ENCODE assay signal across 32 cellular contexts in genomic region chr6:17998442-17998841, GRCh38. TPM values are rescaled to one million over a fixed set of nuclear protein-coding genes. Genes with fewer than 3 reads are reported as not detected.
A peak's percentile ranks its signal among the peaks of the same experiment; 100 is the strongest.
DNase-seq lines count a peak whose midpoint lies in the region; ATAC-seq and TF ChIP-seq lines count a peak whose summit lies in the region.
"Had no signal": no experiment of that assay in that cellular context is flagged by ENCODE, and none has a peak within 500 bp of the region (broad histone marks: within the 10 kb centered on the region; RNA-seq: fewer than 3 reads in every experiment).

No MANE protein-coding gene starts in this region.

- H3K4me1 ChIP-seq in left lung (peaks cover 0 to 4% of the 10 kb centered on the region in 2 donors), neural progenitor cell (no peaks in the 10 kb centered on the region), esophagus muscularis mucosa (no peaks in the 10 kb centered on the region)
- H3K4me1 ChIP-seq: BE2C, right atrium auricular region, testis had no signal

- H3K27me3 ChIP-seq in left lung (no peaks in the 10 kb centered on the region), neural progenitor cell (no peaks in the 10 kb centered on the region), esophagus muscularis mucosa (no peaks in the 10 kb centered on the region)
- H3K27me3 ChIP-seq: BE2C, brain microvascular endothelial cell, right atrium auricular region, testis had no signal

- no peak overlapping the region for H3K4me3 ChIP-seq in AG10803 (ENCODE audit: low read length)
- no peak overlapping the region for H3K4me3 ChIP-seq in epithelial cell of esophagus (ENCODE audit: low read length)
- no peak overlapping the region for H3K4me3 ChIP-seq in left lung
- no peak overlapping the region for H3K4me3 ChIP-seq in neural progenitor cell
- H3K4me3 ChIP-seq in esophagus muscularis mucosa, result no peak overlapping the region
- H3K4me3 ChIP-seq: GM23338, right atrium auricular region, testis had no signal

- H2AFZ ChIP-seq in neural progenitor cell (replicated peaks), result no peak overlapping the region

- H4K20me1 ChIP-seq in neural progenitor cell (ENCODE audit: low read depth), result no peaks in the 10 kb centered on the region

- no peak overlapping the region for H3K4me2 ChIP-seq in neural progenitor cell
- H3K4me2 ChIP-seq: GM23338 had no signal

- no peaks in the 10 kb centered on the region for H3K9me3 ChIP-seq in left lung
- no peaks in the 10 kb centered on the region for H3K9me3 ChIP-seq in neural progenitor cell (ENCODE audit: low read depth)
- H3K9me3 ChIP-seq in esophagus muscularis mucosa, result no peaks in the 10 kb centered on the region
- H3K9me3 ChIP-seq: BE2C, right atrium auricular region, testis had no signal

- peak; percentile 58 for DNase-seq in AG10803 (ENCODE audit: low read depth)
- DNase-seq in HFFc6, result peak; percentile 60
- DNase-seq in epithelial cell of esophagus (ENCODE audit: low read depth), result peak; percentile 73
- no peak for DNase-seq in left lung
- no peak for DNase-seq in neural progenitor cell (ENCODE audit: low spot score)
- DNase-seq in esophagus muscularis mucosa (ENCODE audit: extremely low spot score), result no peak
- DNase-seq in stimulated activated CD4-positive, alpha-beta T cell treated with anti-CD3 and anti-CD28 coated beads, Interleukin-4, amount 100 ng/mL, for 4 hours, result no peak
- DNase-seq: activated CD4-positive, alpha-beta T cell treated with anti-CD3 and anti-CD28 coated beads for 1 hour; activated CD8-positive, alpha-beta memory T cell treated with anti-CD3 and anti-CD28 coated beads, Interleukin-2, amount 50 U/mL, for 48 hours; activated CD8-positive, alpha-beta T cell treated with anti-CD3 and anti-CD28 coated beads for 36 hours; amygdala; BE2C; brain microvascular endothelial cell; DMS153; glutamatergic neuron; NCI-H1417; NCI-H2029 treated with DMSO at 0.1 percent for 48 hours; NCI-H2227 treated with DMSO at 0.1 percent for 48 hours; NCI-H526; posterior cingulate gyrus; Right ventricle myocardium superior; stimulated activated CD4-positive, alpha-beta T cell treated with anti-CD3 and anti-CD28 coated beads, Interleukin-1b, Interleukin-23, amount 100 ng/mL, for 48 hours; stimulated activated CD8-positive, alpha-beta memory T cell treated with anti-CD3 and anti-CD28 coated beads, Interleukin-4, amount 100 ng/mL, for 48 hours; testis had no signal

- H3K27ac Mint-ChIP-seq in HFFc6, result peak overlapping the region; percentile 16; the same call in 1 of the 2 replicates
- H3K27ac Mint-ChIP-seq in neural progenitor cell, result no peak overlapping the region
- H3K27ac Mint-ChIP-seq: activated CD8-positive, alpha-beta T cell treated with anti-CD3 and anti-CD28 coated beads for 36 hours; activated naive CD4-positive, alpha-beta T cell treated with anti-CD3 and anti-CD28 coated beads, Interleukin-2, amount 50 U/mL, for 24 hours; activated T-helper 2 cell treated with anti-CD3 and anti-CD28 coated beads, Interferon-gamma antibody, Interleukin-2, Interleukin-4, amounts not matched to agents 10 μg/mL and 5 μg/mL and 100 μg/mL, durations not matched to agents 14 hours and 24 hours and 36 hours; GM23338; mesothelial cell of epicardium; stimulated activated naive CD8-positive, alpha-beta T cell treated with anti-CD3 and anti-CD28 coated beads, Interleukin-15, Interleukin-2, amounts not matched to agents 100 ng/mL and 50 ng/mL, for 24 hours; T-helper 2 cell treated with Interferon-gamma antibody and Interleukin-4, amounts not matched to agents 5 μg/mL and 100 μg/mL, for 36 hours had no signal

- no peak for TF ChIP-seq POLR2A in esophagus muscularis mucosa (IDR thresholded peaks at IDR 0.05; ENCODE audit: low read depth)

- intact Hi-C loops in left lung (cut with DNase I) (no loop called here), esophagus muscularis mucosa (cut with DNase I) (no loop called here)

- no peak overlapping the region for H3K27ac ChIP-seq in left lung
- H3K27ac ChIP-seq in neural progenitor cell, result no peak overlapping the region
- no peak overlapping the region for H3K27ac ChIP-seq in esophagus muscularis mucosa (replicated peaks in 1 of 4)
- H3K27ac ChIP-seq: brain microvascular endothelial cell, right atrium auricular region, testis had no signal

- H3K4me3 Mint-ChIP-seq in HFFc6, result no peak overlapping the region
- no peak overlapping the region for H3K4me3 Mint-ChIP-seq in neural progenitor cell
- H3K4me3 Mint-ChIP-seq: activated CD8-positive, alpha-beta T cell treated with anti-CD3 and anti-CD28 coated beads for 36 hours; activated naive CD4-positive, alpha-beta T cell treated with anti-CD3 and anti-CD28 coated beads, Interleukin-2, amount 50 U/mL, for 24 hours; GM23338; mesothelial cell of epicardium; stimulated activated naive CD8-positive, alpha-beta T cell treated with anti-CD3 and anti-CD28 coated beads, Interleukin-15, Interleukin-2, amounts not matched to agents 100 ng/mL and 50 ng/mL, for 24 hours; T-helper 2 cell treated with Interferon-gamma antibody and Interleukin-4, amounts not matched to agents 5 μg/mL and 100 μg/mL, for 36 hours had no signal

- H3K9me3 Mint-ChIP-seq in HFFc6, result no peaks in the 10 kb centered on the region
- H3K9me3 Mint-ChIP-seq in neural progenitor cell, result peaks cover 4% of the 10 kb centered on the region
- H3K9me3 Mint-ChIP-seq: activated CD8-positive, alpha-beta T cell treated with anti-CD3 and anti-CD28 coated beads for 36 hours; activated naive CD4-positive, alpha-beta T cell treated with anti-CD3 and anti-CD28 coated beads, Interleukin-2, amount 50 U/mL, for 24 hours; activated T-helper 2 cell treated with anti-CD3 and anti-CD28 coated beads, Interferon-gamma antibody, Interleukin-2, Interleukin-4, amounts not matched to agents 10 μg/mL and 5 μg/mL and 100 μg/mL, durations not matched to agents 14 hours and 24 hours and 36 hours; GM23338; mesothelial cell of epicardium; stimulated activated naive CD8-positive, alpha-beta T cell treated with anti-CD3 and anti-CD28 coated beads, Interleukin-15, Interleukin-2, amounts not matched to agents 100 ng/mL and 50 ng/mL, for 24 hours; T-helper 2 cell treated with Interferon-gamma antibody and Interleukin-4, amounts not matched to agents 5 μg/mL and 100 μg/mL, for 36 hours had no signal

- no peaks in the 10 kb centered on the region for H3K79me2 ChIP-seq in neural progenitor cell (ENCODE audit: low read depth)

- TF ChIP-seq CTCF in AG10803 (conservative IDR thresholded peaks at IDR 0.05; ENCODE audit: low read length) (no peak), HFFc6 (IDR thresholded peaks at IDR 0.05) (no peak), epithelial cell of esophagus (IDR thresholded peaks at IDR 0.05; ENCODE audit: insufficient read depth, low read depth, low read length, missing control alignments) (no peak), left lung (IDR thresholded peaks at IDR 0.05) (no peak), neural progenitor cell (IDR thresholded peaks at IDR 0.05) (no peak), esophagus muscularis mucosa (IDR thresholded peaks at IDR 0.05) (no peak)

- no peak for TF ChIP-seq EP300 in esophagus muscularis mucosa (IDR thresholded peaks at IDR 0.05)

- ATAC-seq in left lung (peak; percentile 27), GM19351 (IDR thresholded peaks at IDR 0.05; ENCODE audit: unreplicated experiment) (no peak)
- ATAC-seq: activated CD8-positive, alpha-beta T cell treated with anti-CD3 and anti-CD28 coated beads for 36 hours; GM23338 had no signal

- H3K9ac ChIP-seq in neural progenitor cell, result no peak overlapping the region

- no peaks in the 10 kb centered on the region for H3K36me3 ChIP-seq in left lung
- no peaks in the 10 kb centered on the region for H3K36me3 ChIP-seq in neural progenitor cell
- H3K36me3 ChIP-seq in esophagus muscularis mucosa, result no peaks in the 10 kb centered on the region
- H3K36me3 ChIP-seq: BE2C, brain microvascular endothelial cell, right atrium auricular region had no signal

- H3K27me3 Mint-ChIP-seq in HFFc6 (ENCODE audit: insufficient read depth), result peaks cover 1% of the 10 kb centered on the region; the same call in 1 of the 2 replicates
- peaks cover 5% of the 10 kb centered on the region for H3K27me3 Mint-ChIP-seq in neural progenitor cell (ENCODE audit: insufficient read depth, low read depth)

- H3F3A ChIP-seq in neural progenitor cell (ENCODE audit: low read depth), result no peaks in the 10 kb centered on the region

- WGBS in esophagus muscularis mucosa, result 100% methylated on average over 1 of the region's 1 CpG

- H3K4me1 Mint-ChIP-seq in HFFc6 (ENCODE audit: low read depth), result peaks cover 33% of the 10 kb centered on the region
- H3K4me1 Mint-ChIP-seq in neural progenitor cell, result no peaks in the 10 kb centered on the region
- H3K4me1 Mint-ChIP-seq: activated naive CD4-positive, alpha-beta T cell treated with anti-CD3 and anti-CD28 coated beads, Interleukin-2, amount 50 U/mL, for 24 hours; GM23338; mesothelial cell of epicardium had no signal

- H3K36me3 Mint-ChIP-seq in HFFc6 (ENCODE audit: low read depth), result peaks cover 4% of the 10 kb centered on the region; the same call in 1 of the 2 replicates
- no peaks in the 10 kb centered on the region for H3K36me3 Mint-ChIP-seq in neural progenitor cell
- H3K36me3 Mint-ChIP-seq: activated naive CD4-positive, alpha-beta T cell treated with anti-CD3 and anti-CD28 coated beads, Interleukin-2, amount 50 U/mL, for 24 hours; mesothelial cell of epicardium had no signal

RNA-seq across cellular contexts. Expression of gene KIF13A, which starts 11.0 kb away (rescaled TPM):
- 10 to 100 TPM; 63.7 to 72.8 (median 66.4) TPM for total RNA-seq in HFFc6 (2021; fragmentation: NEBNext Ultra II Directional; extraction: Animal tissue kit (Norgen Biotek cat#: 25700))
- 10 to 100 TPM; 42.7 to 49.3 TPM for total RNA-seq in left lung
- total RNA-seq in neural progenitor cell (ENCODE audit: low replicate concordance), result 26.0 and 29.0 TPM in 2 replicates
- 10 to 100 TPM; 63.8 to 86.3 (median 78.2) TPM for total RNA-seq in esophagus muscularis mucosa
- total RNA-seq: activated CD8-positive, alpha-beta T cell treated with anti-CD3 and anti-CD28 coated beads for 36 hours; activated T-helper 2 cell treated with anti-CD3 and anti-CD28 coated beads, Interferon-gamma antibody, Interleukin-2, Interleukin-4, amounts not matched to agents 10 μg/mL and 5 μg/mL and 100 μg/mL, durations not matched to agents 14 hours and 24 hours and 36 hours had no signal

Comparison
In these comparisons a context has a peak if more than half of its experiments do, and no peak if none do; other contexts are left out.
1. DNase-seq: peak in AG10803 (single experiment), HFFc6 (single experiment) and epithelial cell of esophagus (single experiment); none in left lung (0 of 2), neural progenitor cell (single experiment), esophagus muscularis mucosa (single experiment) and stimulated activated CD4-positive, alpha-beta T cell treated with anti-CD3 and anti-CD28 coated beads, Interleukin-4, amount 100 ng/mL, for 4 hours (0 of 2).